Comparison of ENCODE assay signal across 16 cellular contexts in genomic region chr5:150765789-150766149, GRCh38.
"Had no signal": no experiment of that assay in that cellular context is flagged by ENCODE, and none has a peak within 500 bp of the region (broad histone marks: within the 10 kb centered on the region; RNA-seq: fewer than 3 reads in every experiment).

No MANE protein-coding gene starts in this region.

- DNase-seq: activated CD4-positive, CD25-positive, alpha-beta regulatory T cell treated with anti-CD3 and anti-CD28 coated beads, Interleukin-2, amount 50 U/mL, for 72 hours; activated CD8-positive, alpha-beta memory T cell treated with anti-CD3 and anti-CD28 coated beads, Interleukin-2, amount 50 U/mL, for 4 hours; activated CD8-positive, alpha-beta T cell treated with anti-CD3 and anti-CD28 coated beads for 36 hours; activated gamma-delta T cell treated with Interleukin-2 at 50 U/mL for 16 hours; activated naive CD8-positive, alpha-beta T cell treated with anti-CD3 and anti-CD28 coated beads, Interleukin-2, amount 50 U/mL, for 24 hours; activated T-cell treated with anti-CD3 and anti-CD28 coated beads, Interleukin-2, amount 50 U/mL, for 72 hours; effector CD4-positive, alpha-beta T cell; foreskin melanocyte; head of caudate nucleus; left cardiac atrium; lower lobe of right lung; naive thymus-derived CD4-positive, alpha-beta T cell; right cardiac atrium; small intestine; thyroid gland had no signal

- H3K27ac Mint-ChIP-seq: activated CD8-positive, alpha-beta T cell treated with anti-CD3 and anti-CD28 coated beads for 36 hours; activated naive CD8-positive, alpha-beta T cell treated with anti-CD3 and anti-CD28 coated beads, Interleukin-2, amount 50 U/mL, for 24 hours; activated T-cell treated with anti-CD3 and anti-CD28 coated beads, Interleukin-2, amount 50 U/mL, for 72 hours had no signal

- ATAC-seq: activated CD8-positive, alpha-beta T cell treated with anti-CD3 and anti-CD28 coated beads for 36 hours; activated naive CD8-positive, alpha-beta T cell treated with anti-CD3 and anti-CD28 coated beads, Interleukin-2, amount 50 U/mL, for 24 hours; activated T-cell treated with anti-CD3 and anti-CD28 coated beads, Interleukin-2, amount 50 U/mL, for 72 hours; right cardiac atrium had no signal

- H3K4me3 Mint-ChIP-seq: activated CD8-positive, alpha-beta T cell treated with anti-CD3 and anti-CD28 coated beads for 36 hours; activated naive CD8-positive, alpha-beta T cell treated with anti-CD3 and anti-CD28 coated beads, Interleukin-2, amount 50 U/mL, for 24 hours; activated T-cell treated with anti-CD3 and anti-CD28 coated beads, Interleukin-2, amount 50 U/mL, for 72 hours; naive thymus-derived CD4-positive, alpha-beta T cell had no signal

- H3K9me3 Mint-ChIP-seq: activated CD8-positive, alpha-beta T cell treated with anti-CD3 and anti-CD28 coated beads for 36 hours; activated naive CD8-positive, alpha-beta T cell treated with anti-CD3 and anti-CD28 coated beads, Interleukin-2, amount 50 U/mL, for 24 hours had no signal

- H3K4me3 ChIP-seq: ascending aorta, lower lobe of right lung, thyroid gland had no signal

- H3K27me3 Mint-ChIP-seq: activated naive CD8-positive, alpha-beta T cell treated with anti-CD3 and anti-CD28 coated beads, Interleukin-2, amount 50 U/mL, for 24 hours had no signal
